Comparison of ENCODE assay signal across 9 cellular contexts in the genomic region with DNA sequence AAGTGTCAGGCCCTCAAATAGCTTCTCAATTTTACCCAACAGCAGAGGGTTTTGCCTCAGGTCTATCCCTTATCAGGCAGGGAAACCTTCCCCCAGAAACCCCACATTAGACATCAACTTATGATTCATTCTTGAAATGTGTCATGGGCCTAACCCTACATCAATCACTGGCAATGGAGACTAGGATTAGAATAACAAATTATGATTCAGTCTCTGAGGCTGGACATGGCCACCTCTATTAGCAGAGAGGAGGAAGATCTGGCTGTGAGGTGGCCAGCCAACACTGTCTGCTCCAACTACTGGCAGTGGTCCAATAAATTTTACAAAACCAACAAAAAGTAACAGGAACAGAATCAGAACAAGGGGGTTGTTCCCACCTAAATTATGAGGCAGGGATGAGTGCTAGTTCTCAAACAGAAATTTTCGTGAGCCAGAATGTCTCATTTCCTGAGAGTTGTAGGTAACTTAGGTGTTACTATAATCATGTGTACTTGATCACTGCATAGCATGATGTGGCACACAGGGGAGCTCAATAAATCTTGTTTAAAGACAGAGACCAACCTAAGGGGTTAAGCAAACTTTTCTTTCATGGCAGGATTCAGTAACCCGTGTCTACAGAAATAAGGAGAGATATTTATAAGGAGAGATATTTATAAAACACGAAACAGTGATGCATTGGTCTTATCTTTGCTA.
A peak's percentile ranks its signal among the peaks of the same experiment; 100 is the strongest.
DNase-seq lines count a peak whose midpoint lies in the region; FAIRE-seq and TF ChIP-seq lines count a peak whose summit lies in the region.
"Had no signal": no experiment of that assay in that cellular context is flagged by ENCODE, and none has a peak within 500 bp of the region (broad histone marks: within the 10 kb centered on the region; RNA-seq: fewer than 3 reads in every experiment).

No MANE protein-coding gene starts in this region.

- H3K79me2 ChIP-seq in ACC112 (ENCODE audit: control insufficient read depth, insufficient read depth, low read length, unreplicated experiment) = no peaks in the 10 kb centered on the region
- no peaks in the 10 kb centered on the region for H3K79me2 ChIP-seq in PC-9 (ENCODE audit: low read depth)

- peak overlapping the region; percentile 43 for H3K4me2 ChIP-seq in PC-9

- H3K9me3 ChIP-seq in PC-9 (ENCODE audit: insufficient read depth, low read depth) = no peaks in the 10 kb centered on the region

- H3K27me3 ChIP-seq in ACC112 (ENCODE audit: insufficient read depth, low read length) = no peaks in the 10 kb centered on the region
- H3K27me3 ChIP-seq in PC-9 (ENCODE audit: insufficient read depth, low read depth) = no peaks in the 10 kb centered on the region

- POLR2A ChIA-PET in PC-9 (lab: Charles Lee; ENCODE audit: unreplicated experiment) = interaction anchor here (0.6 kb wide), 2 partner anchors 50 to 109 kb away, joined by 6 read pairs; no protein-coding TSS in a partner anchor

- BruUV-seq in PC-9 (replicated peaks; lab: Mats Ljungman, UMichigan) = no TSS peak

- H3K4me3 ChIP-seq in ACC112 (ENCODE audit: low read depth, low read length) (no peak overlapping the region), PC-9 (no peak overlapping the region)

- peaks cover 29% of the 10 kb centered on the region for H3F3A ChIP-seq in PC-9 (ENCODE audit: insufficient read depth, low read depth)

- DNase-seq in GM18507 (ENCODE audit: extremely low spot score, insufficient read length, low read depth) = peak; percentile 7
- peak; percentile 3 to 85 for DNase-seq in PC-9
- peak; percentile 79 for DNase-seq in epithelial cell of prostate (ENCODE audit: low read depth, low spot score)
- no peak for DNase-seq in NCI-H774 (lab: John Stamatoyannopoulos, UW)
- no peak for DNase-seq in NCI-H187 (lab: John Stamatoyannopoulos, UW)
- no peak for DNase-seq in HuH-7 (ENCODE audit: low spot score)
- no peak for DNase-seq in NCI-H2196 (lab: John Stamatoyannopoulos, UW; ENCODE audit: unreplicated experiment)
- DNase-seq: DMS79 had no signal

- H3K36me3 ChIP-seq in ACC112 (ENCODE audit: insufficient read depth, low read length) (no peaks in the 10 kb centered on the region), PC-9 (ENCODE audit: low read depth) (no peaks in the 10 kb centered on the region)

- no peak for TF ChIP-seq CTCF in PC-9 (conservative IDR thresholded peaks at IDR 0.05)

- CTCF ChIA-PET in PC-9 (lab: Charles Lee) = no interaction called here

- no peak overlapping the region for H2AFZ ChIP-seq in ACC112 (ENCODE audit: low read length, unreplicated experiment)
- no peak overlapping the region for H2AFZ ChIP-seq in PC-9

- H3K9me2 ChIP-seq in PC-9 (ENCODE audit: insufficient read depth) = no peaks in the 10 kb centered on the region

- peak overlapping the region; percentile 33 for H3K27ac ChIP-seq in ACC112 (ENCODE audit: low read depth, low read length)
- H3K27ac ChIP-seq in PC-9 = peak overlapping the region; percentile 68
- H3K27ac ChIP-seq in epithelial cell of prostate = peak overlapping the region; percentile 88

- intact Hi-C loops in PC-9 (cut with micrococcal nuclease; ENCODE audit: unreplicated experiment) = loop anchor here (10.0 kb wide), 2 partner anchors 167 to 193 kb away; no protein-coding TSS in a partner anchor

- H3K4me1 ChIP-seq in ACC112 (ENCODE audit: control insufficient read depth, insufficient read depth, low read length, unreplicated experiment) (peaks cover 21% of the 10 kb centered on the region), PC-9 (replicated peaks; ENCODE audit: insufficient read depth) (peaks cover 49% of the 10 kb centered on the region)

- H4K20me1 ChIP-seq in PC-9 (ENCODE audit: insufficient read depth) = no peaks in the 10 kb centered on the region

- no peak for FAIRE-seq in GM18507 (lab: Jason Lieb, UNC)

Comparison
In these comparisons a context has a peak if more than half of its experiments do, and no peak if none do; other contexts are left out.
1. H3K27ac ChIP-seq: peak in every context shown above with its lines; median percentile 88 in epithelial cell of prostate; 68 in PC-9; 33 in ACC112.
2. DNase-seq: peak in GM18507 (single experiment), PC-9 (2 of 2) and epithelial cell of prostate (single experiment); none in NCI-H774 (single experiment), NCI-H187 (0 of 2), HuH-7 (single experiment) and NCI-H2196 (single experiment).